ENCODE assay signal across 24 cellular contexts in the genomic region with DNA sequence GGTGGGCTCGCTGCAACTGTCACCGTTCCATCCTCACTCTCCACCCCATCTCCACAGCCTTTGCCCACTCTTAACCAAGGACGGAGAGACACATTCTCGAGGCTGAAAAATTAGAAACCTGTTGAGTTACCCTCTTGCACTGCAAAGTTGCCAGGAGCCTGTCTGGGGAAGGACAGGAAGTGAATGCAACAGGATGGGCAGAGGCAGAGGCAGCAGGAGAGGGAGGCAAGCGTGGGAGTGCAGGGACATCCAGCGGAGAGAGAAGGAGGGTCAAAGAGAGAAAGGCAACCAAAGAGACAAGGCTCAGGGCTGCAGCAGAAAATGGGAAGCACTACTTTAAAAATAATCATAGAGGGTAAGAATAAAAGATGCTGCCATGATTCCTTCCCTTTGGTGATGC.
"Had no signal": no experiment of that assay in that cellular context is flagged by ENCODE, and none has a peak within 500 bp of the region (broad histone marks: within the 10 kb centered on the region; RNA-seq: fewer than 3 reads in every experiment).

No MANE protein-coding gene starts in this region.

- H3K9me3 ChIP-seq: tibial artery had no signal

- H3K4me2 ChIP-seq: hepatocyte had no signal

- FAIRE-seq: astrocyte, colon, endothelial cell of umbilical vein, frontal cortex had no signal

- H3K36me3 ChIP-seq: tibial artery had no signal

- H3K27me3 ChIP-seq: hepatocyte had no signal

- ATAC-seq: activated CD8-positive, alpha-beta T cell treated with anti-CD3 and anti-CD28 coated beads, Interleukin-2, amount 10 ng/mL, durations not matched to agents 7 days and 5 days; esophagus mucosa; left ventricle myocardium superior; natural killer cell treated with Interleukin-12 subunit alpha and Interleukin-12 subunit beta and Interleukin-15 and Interleukin-18, amount 100 ng/mL, for 72 hours; right cardiac atrium; stimulated activated naive CD8-positive, alpha-beta T cell treated with anti-CD3 and anti-CD28 coated beads, Interleukin-15, amount 100 ng/mL, for 72 hours had no signal

- H2AFZ ChIP-seq: hepatocyte, parathyroid adenoma had no signal

- DNase-seq: activated CD4-positive, alpha-beta T cell treated with anti-CD3 and anti-CD28 coated beads, Interleukin-2, amount 10 ng/mL, durations not matched to agents 7 days and 5 days; activated CD4-positive, CD25-positive, alpha-beta regulatory T cell treated with anti-CD3 and anti-CD28 coated beads, Interleukin-2, amount 50 U/mL, for 72 hours; activated CD8-positive, alpha-beta T cell treated with anti-CD3 and anti-CD28 coated beads, Interleukin-2, amount 10 ng/mL, durations not matched to agents 7 days and 5 days; activated naive CD4-positive, alpha-beta T cell; activated naive CD8-positive, alpha-beta T cell treated with anti-CD3 and anti-CD28 coated beads for 36 hours; activated T-cell treated with anti-CD3 and anti-CD28 coated beads, Interleukin-2, amount 50 U/mL, for 1 hour; effector memory CD4-positive, alpha-beta T cell; glutamatergic neuron; left ventricle myocardium superior; mammary epithelial cell; right cardiac atrium; stimulated activated CD4-positive, alpha-beta T cell treated with anti-CD3 and anti-CD28 coated beads, Interleukin-12 subunit alpha, Interleukin-12 subunit beta, amount 100 ng/mL, for 4 hours; stimulated activated naive CD8-positive, alpha-beta T cell treated with anti-CD3 and anti-CD28 coated beads, Interleukin-15, amount 100 ng/mL, for 72 hours; T-helper 2 cell; tibial artery had no signal

- H3K4me3 ChIP-seq: hepatocyte, tibial artery had no signal

- H3K27ac ChIP-seq: hepatocyte, parathyroid adenoma, tibial artery, VCaP had no signal

- H3K4me1 ChIP-seq: parathyroid adenoma, tibial artery had no signal

- H3K79me2 ChIP-seq: hepatocyte, parathyroid adenoma had no signal

- H3K9ac ChIP-seq: parathyroid adenoma had no signal
